Comparison of ENCODE assay signal across 23 cellular contexts in genomic region chr19:54366811-54367210, GRCh38. TPM values are rescaled to one million over a fixed set of nuclear protein-coding genes. Genes with fewer than 3 reads are reported as not detected.
DNase-seq lines count a peak whose midpoint lies in the region; ATAC-seq and TF ChIP-seq lines count a peak whose summit lies in the region.
"Had no signal": no experiment of that assay in that cellular context is flagged by ENCODE, and none has a peak within 500 bp of the region (broad histone marks: within the 10 kb centered on the region; RNA-seq: fewer than 3 reads in every experiment).

No MANE protein-coding gene starts in this region.

- H3K36me3 Mint-ChIP-seq in natural killer cell, result no peaks in the 10 kb centered on the region
- H3K36me3 Mint-ChIP-seq in natural killer cell treated with Interleukin-12 subunit alpha and Interleukin-12 subunit beta and Interleukin-15 and Interleukin-18, amount 100 ng/mL, for 72 hours, result no peaks in the 10 kb centered on the region
- H3K36me3 Mint-ChIP-seq in T-cell, result peaks cover 7% of the 10 kb centered on the region
- peaks cover 10 to 12% of the 10 kb centered on the region in 2 donors for H3K36me3 Mint-ChIP-seq in naive B cell

- H3K27ac Mint-ChIP-seq in natural killer cell (peak overlapping the region; percentile 36 to 62), T-cell (peak overlapping the region; percentile 63 to 84), naive B cell (peak overlapping the region in 5 of 6 donors; percentile 59 to 98 (median 83))
- peak overlapping the region in 1 of 2 donors; percentile 91 for H3K27ac Mint-ChIP-seq in natural killer cell treated with Interleukin-12 subunit alpha and Interleukin-12 subunit beta and Interleukin-15 and Interleukin-18, amount 100 ng/mL, for 72 hours
- H3K27ac Mint-ChIP-seq: HFFc6 had no signal

- H3K9me3 Mint-ChIP-seq in natural killer cell (no peaks in the 10 kb centered on the region), T-cell (no peaks in the 10 kb centered on the region), naive B cell (no peaks in the 10 kb centered on the region)
- no peaks in the 10 kb centered on the region for H3K9me3 Mint-ChIP-seq in natural killer cell treated with Interleukin-12 subunit alpha and Interleukin-12 subunit beta and Interleukin-15 and Interleukin-18, amount 100 ng/mL, for 72 hours
- H3K9me3 Mint-ChIP-seq: HFFc6 had no signal

- ATAC-seq in natural killer cell (no peak), T-cell (replicated peaks in 1 of 4) (no peak), naive B cell (ENCODE audit: low read depth in 2 of 2) (no peak), HG02763 (IDR thresholded peaks at IDR 0.05; ENCODE audit: unreplicated experiment) (no peak), HG03280 (IDR thresholded peaks at IDR 0.05; ENCODE audit: unreplicated experiment) (no peak)
- no peak for ATAC-seq in natural killer cell treated with Interleukin-12 subunit alpha and Interleukin-12 subunit beta and Interleukin-15 and Interleukin-18, amount 100 ng/mL, for 72 hours

- intact Hi-C loops in natural killer cell (cut with micrococcal nuclease), result no loop called here

- H3K27me3 Mint-ChIP-seq in natural killer cell (ENCODE audit: low read depth in 2 of 2) (no peaks in the 10 kb centered on the region), T-cell (no peaks in the 10 kb centered on the region), naive B cell (no peaks in the 10 kb centered on the region)
- H3K27me3 Mint-ChIP-seq in natural killer cell treated with Interleukin-12 subunit alpha and Interleukin-12 subunit beta and Interleukin-15 and Interleukin-18, amount 100 ng/mL, for 72 hours, result peaks cover 0 to 4% of the 10 kb centered on the region in 2 donors

- peaks cover 57 to 74% of the 10 kb centered on the region in 2 donors for H3K4me1 Mint-ChIP-seq in natural killer cell
- H3K4me1 Mint-ChIP-seq in natural killer cell treated with Interleukin-12 subunit alpha and Interleukin-12 subunit beta and Interleukin-15 and Interleukin-18, amount 100 ng/mL, for 72 hours (ENCODE audit: low read depth in 2 of 2), result peaks cover 55 to 59% of the 10 kb centered on the region in 2 donors
- peaks cover 67 to 90% (median 80%) of the 10 kb centered on the region in 3 donors for H3K4me1 Mint-ChIP-seq in T-cell
- H3K4me1 Mint-ChIP-seq in naive B cell, result peaks cover 45 to 93% (median 60%) of the 10 kb centered on the region in 3 donors

- POLR2A ChIA-PET in T-cell (lab: Charles Lee), result no interaction called here

- no peak for DNase-seq in natural killer cell
- DNase-seq in natural killer cell treated with Interleukin-12 subunit alpha and Interleukin-12 subunit beta and Interleukin-15 and Interleukin-18, amount 100 ng/mL, for 72 hours (ENCODE audit: low spot score), result no peak
- no peak for DNase-seq in T-cell
- DNase-seq in naive B cell, result no peak
- DNase-seq in activated CD4-positive, CD25-positive, alpha-beta regulatory T cell treated with anti-CD3 and anti-CD28 coated beads, Interleukin-2, amount 50 U/mL, for 72 hours, result no peak
- no peak for DNase-seq in stimulated activated CD4-positive, alpha-beta T cell treated with anti-CD3 and anti-CD28 coated beads, Interleukin-2, amount 100 ng/mL, for 24 hours
- DNase-seq: ACHN, DMS53, EL, GF-D8, H9, HFFc6, NCI-H1417 treated with DMSO at 0.1 percent for 48 hours, NCI-H187, NCI-H2227 treated with DMSO at 0.1 percent for 48 hours, NCI-H510A, PC-9, SHP77 treated with DMSO at 0.1 percent for 48 hours, SW 1271 had no signal

- H3K4me3 Mint-ChIP-seq in natural killer cell (peak overlapping the region; percentile 42), T-cell (peak overlapping the region in 1 of 3 donors; percentile 97), naive B cell (peak overlapping the region; percentile 53 to 99 (median 96))
- H3K4me3 Mint-ChIP-seq in natural killer cell treated with Interleukin-12 subunit alpha and Interleukin-12 subunit beta and Interleukin-15 and Interleukin-18, amount 100 ng/mL, for 72 hours, result no peak overlapping the region
- H3K4me3 Mint-ChIP-seq: H9, HFFc6 had no signal

- TF ChIP-seq CTCF in natural killer cell (IDR thresholded peaks at IDR 0.05), result no peak

- CTCF ChIA-PET in T-cell (lab: Charles Lee), result no interaction called here

RNA-seq across cellular contexts. Expression of gene LAIR1, which starts 2.1 kb away (rescaled TPM):
- total RNA-seq in natural killer cell, result 100 to 1,000 TPM; 117 to 163 (median 156) TPM
- 10 to 100 TPM; 40.5 to 60.2 TPM for total RNA-seq in natural killer cell treated with Interleukin-12 subunit alpha and Interleukin-12 subunit beta and Interleukin-15 and Interleukin-18, amount 100 ng/mL, for 72 hours
- 10 to 100 TPM; 40.2 to 66.0 (median 59.7) TPM for total RNA-seq in T-cell
- 100 to 1,000 TPM; 129 to 246 (median 160) TPM for polyA plus RNA-seq in naive B cell (ENCODE audit: low read depth in 6 of 6)
- total RNA-seq: H9, HFFc6, HT1080, PC-9 had no signal

RNA-seq across cellular contexts. Expression of gene LILRA4, which starts 27.8 kb away (rescaled TPM):
- total RNA-seq in natural killer cell, result 1 to 10 TPM in 2 of 3 donors, not detected in 1; 2.0 to 2.4 TPM
- total RNA-seq in natural killer cell treated with Interleukin-12 subunit alpha and Interleukin-12 subunit beta and Interleukin-15 and Interleukin-18, amount 100 ng/mL, for 72 hours, result not detected
- under 1 TPM in 1 of 5 donors, not detected in 4; 0.58 TPM for total RNA-seq in T-cell
- polyA plus RNA-seq in naive B cell (ENCODE audit: low read depth in 6 of 6), result 10 to 100 TPM in 3 of 6 donors, 1 to 10 TPM in 3; 7.1 to 25.7 (median 10.3) TPM
- total RNA-seq: H9, HFFc6, HT1080, M059J, PC-9 had no signal

RNA-seq across cellular contexts. Expression of gene TTYH1, which starts 48.5 kb away (rescaled TPM):
- total RNA-seq in natural killer cell (under 1 TPM; 0.59 to 0.84 (median 0.65) TPM), T-cell (under 1 TPM in 2 of 5 donors, not detected in 3; 0.26 to 0.41 TPM)
- under 1 TPM; 0.31 to 0.73 TPM for total RNA-seq in natural killer cell treated with Interleukin-12 subunit alpha and Interleukin-12 subunit beta and Interleukin-15 and Interleukin-18, amount 100 ng/mL, for 72 hours
- under 1 TPM in 3 of 6 donors, not detected in 3; 0.06 to 0.09 (median 0.08) TPM for polyA plus RNA-seq in naive B cell (ENCODE audit: low read depth in 6 of 6)
- total RNA-seq: HT1080, M059J had no signal

RNA-seq across cellular contexts. Expression of gene LILRA5, which starts 53.8 kb away (rescaled TPM):
- total RNA-seq in natural killer cell (10 to 100 TPM in 2 of 3 donors, 1 to 10 TPM in 1; 3.4 to 22.3 (median 11.1) TPM), T-cell (not detected)
- not detected for total RNA-seq in natural killer cell treated with Interleukin-12 subunit alpha and Interleukin-12 subunit beta and Interleukin-15 and Interleukin-18, amount 100 ng/mL, for 72 hours
- polyA plus RNA-seq in naive B cell (ENCODE audit: low read depth in 6 of 6), result 1 to 10 TPM in 1 of 6 donors, under 1 TPM in 3, not detected in 2; 0.29 to 1.1 (median 0.76) TPM
- total RNA-seq: H9, HFFc6, HT1080, M059J, PC-9 had no signal
